ENCODE assay signal across 18 cellular contexts in genomic region chr10:91610919-91611318, GRCh38. TPM values are rescaled to one million over a fixed set of nuclear protein-coding genes. Genes with fewer than 3 reads are reported as not detected.
DNase-seq lines count a peak whose midpoint lies in the region; ATAC-seq, FAIRE-seq and TF ChIP-seq lines count a peak whose summit lies in the region.
"Had no signal": no experiment of that assay in that cellular context is flagged by ENCODE, and none has a peak within 500 bp of the region (broad histone marks: within the 10 kb centered on the region; RNA-seq: fewer than 3 reads in every experiment).

No MANE protein-coding gene starts in this region.

- H3K4me3 ChIP-seq in IMR-90 (ENCODE audit: insufficient read depth, low read depth, low read length) = no peak overlapping the region
- no peak overlapping the region for H3K4me3 ChIP-seq in K562
- H3K4me3 ChIP-seq in muscle layer of colon (ENCODE audit: low read depth in 1 of 2, low read length in 2 of 2) = no peak overlapping the region
- no peak overlapping the region for H3K4me3 ChIP-seq in thoracic aorta
- H3K4me3 ChIP-seq: prostate gland had no signal

- H3K27me3 Mint-ChIP-seq in T-cell = peaks cover 2 to 14% of the 10 kb centered on the region in 2 donors

- no peaks in the 10 kb centered on the region for H3K4me1 Mint-ChIP-seq in T-cell
- H3K4me1 Mint-ChIP-seq: activated B cell treated with CpG ODN at 0.5 μM for 24 hours, neural crest cell had no signal

- H3K36me3 ChIP-seq in IMR-90 (ENCODE audit: control insufficient read depth, insufficient read depth, low read length) = no peaks in the 10 kb centered on the region
- H3K36me3 ChIP-seq in K562 (ENCODE audit: control insufficient read depth, insufficient read depth, low read length) = no peaks in the 10 kb centered on the region
- H3K36me3 ChIP-seq in muscle layer of colon (ENCODE audit: insufficient read depth, low read length) = no peaks in the 10 kb centered on the region
- no peaks in the 10 kb centered on the region for H3K36me3 ChIP-seq in thoracic aorta
- H3K36me3 ChIP-seq: prostate gland had no signal

- peaks cover 0 to 5% (median under 1%) of the 10 kb centered on the region in 3 donors for H3K9me3 Mint-ChIP-seq in T-cell

- H2AFZ ChIP-seq in IMR-90 (replicated peaks; ENCODE audit: low read length, poor library complexity) (peak overlapping the region; percentile 59), K562 (ENCODE audit: low read depth, low read length) (peak overlapping the region; percentile 88; the same call in 1 of the 2 replicates)

- FAIRE-seq in K562 (lab: Jason Lieb, UNC) = no peak

- H3K18ac ChIP-seq in IMR-90 (ENCODE audit: low read depth, low read length) = peak overlapping the region; percentile 98

- WGBS in IMR-90 (ENCODE audit: extremely low coverage in 2 of 2, insufficient read length in 1 of 2), 2 experiments = 60% methylated on average over 1 of the region's 1 CpG; no CpG with 5 or more reads in 1 of the 2 experiments
- no CpG with 5 or more reads among the region's 1 CpG for WGBS in K562 (ENCODE audit: insufficient coverage, low coverage, missing lambda C conversion rate)

- intact Hi-C loops in IMR-90 (cut with micrococcal nuclease) = no loop called here
- intact Hi-C loops in K562 (cut with micrococcal nuclease) = no loop called here

- no peak for TF ChIP-seq EP300 in K562 (IDR thresholded peaks at IDR 0.05; ENCODE audit: low read length)

- H4K5ac ChIP-seq in IMR-90 (ENCODE audit: low read depth, low read length) = peak overlapping the region; percentile 97

- H4K20me1 ChIP-seq in IMR-90 (ENCODE audit: insufficient read depth, low read length) = peaks cover 4% of the 10 kb centered on the region; the same call in 1 of the 2 replicates
- no peaks in the 10 kb centered on the region for H4K20me1 ChIP-seq in K562 (replicated peaks; ENCODE audit: control insufficient read depth, insufficient read depth, low read length)

- no peaks in the 10 kb centered on the region for H3K27me3 ChIP-seq in IMR-90 (ENCODE audit: control insufficient read depth, insufficient read depth, low read length)
- no peaks in the 10 kb centered on the region for H3K27me3 ChIP-seq in K562 (ENCODE audit: control insufficient read depth in 2 of 2, insufficient read depth in 2 of 2, low read length in 2 of 2)
- H3K27me3 ChIP-seq in muscle layer of colon (ENCODE audit: control insufficient read depth in 1 of 2, insufficient read depth in 2 of 2, low read length in 2 of 2) = no peaks in the 10 kb centered on the region
- H3K27me3 ChIP-seq in thoracic aorta (replicated peaks; ENCODE audit: insufficient read depth) = no peaks in the 10 kb centered on the region

- no peak overlapping the region for H3K27ac Mint-ChIP-seq in T-cell
- H3K27ac Mint-ChIP-seq: activated B cell treated with CpG ODN at 0.5 μM for 24 hours; T-helper 2 cell treated with Interferon-gamma antibody and Interleukin-4, amounts not matched to agents 5 μg/mL and 100 μg/mL, for 36 hours had no signal

- no peaks in the 10 kb centered on the region for H3K36me3 Mint-ChIP-seq in T-cell

- no peak for ATAC-seq in IMR-90 (ENCODE audit: low read depth)
- ATAC-seq in K562 = no peak
- ATAC-seq in thoracic aorta (ENCODE audit: insufficient number of reproducible peaks, low FRiP score, low read depth) = no peak
- ATAC-seq in GM18511 (IDR thresholded peaks at IDR 0.05; ENCODE audit: unreplicated experiment) = no peak
- ATAC-seq in T-cell (replicated peaks in 1 of 4) = no peak

- H3K27ac ChIP-seq in IMR-90 (ENCODE audit: insufficient read depth, low read length) = peak overlapping the region; percentile 95
- peak overlapping the region; percentile 42; the same call in 2 of the 3 replicates for H3K27ac ChIP-seq in K562 (ENCODE audit: extremely low read depth, low read depth, low read length)
- peak overlapping the region; percentile 48 for H3K27ac ChIP-seq in muscle layer of colon (ENCODE audit: low read depth, low read length)
- H3K27ac ChIP-seq in thoracic aorta = peak overlapping the region; percentile 49 to 74
- H3K27ac ChIP-seq: KMS-11 had no signal

- peak overlapping the region; percentile 86 to 92 for H4K8ac ChIP-seq in IMR-90 (ENCODE audit: low read depth in 2 of 2, low read length in 2 of 2)

- no peaks in the 10 kb centered on the region for H3K9me3 ChIP-seq in IMR-90 (ENCODE audit: control insufficient read depth, insufficient read depth, low read length)
- H3K9me3 ChIP-seq in K562 (replicated peaks; ENCODE audit: control insufficient read depth, insufficient read depth, low read depth, low read length) = peaks cover 7% of the 10 kb centered on the region
- H3K9me3 ChIP-seq in muscle layer of colon (ENCODE audit: low read length) = no peaks in the 10 kb centered on the region
- H3K9me3 ChIP-seq in thoracic aorta = no peaks in the 10 kb centered on the region
- H3K9me3 ChIP-seq: prostate gland had no signal

- H3K4me2 ChIP-seq in IMR-90 (ENCODE audit: low read depth, low read length) (no peak overlapping the region), K562 (ENCODE audit: insufficient read depth, low read length) (no peak overlapping the region)
- H3K4me2 ChIP-seq: KMS-11 had no signal

- peak overlapping the region; percentile 99 for H2BK120ac ChIP-seq in IMR-90 (ENCODE audit: low read depth, low read length)

- H2BK15ac ChIP-seq in IMR-90 (ENCODE audit: low read depth, low read length) = peak overlapping the region; percentile 100

- peak overlapping the region; percentile 95 for H2BK20ac ChIP-seq in IMR-90 (ENCODE audit: low read depth, low read length)

- peak overlapping the region; percentile 99 for H3K4ac ChIP-seq in IMR-90 (ENCODE audit: low read depth, low read length)

- in situ Hi-C loops in IMR-90 (cut with MboI; ENCODE audit: low sequenced_read_pairs) (no loop called here), K562 (cut with MboI) (no loop called here)

- dilution Hi-C loops in IMR-90 (cut with HindIII; ENCODE audit: low sequenced_read_pairs, unreplicated experiment) = no loop called here

- POLR2A ChIA-PET in IMR-90 (lab: Charles Lee; ENCODE audit: unreplicated experiment) = no interaction called here
- POLR2A ChIA-PET in K562 (lab: Yijun Ruan, JAX) = interaction anchor here (0.6 to 0.7 kb wide), 2 partner anchors 13 to 339 kb away, joined by 3 read pairs; no protein-coding TSS in a partner anchor
- POLR2A ChIA-PET in T-cell (lab: Charles Lee) = no interaction called here

- peak overlapping the region; percentile 95 for H3K14ac ChIP-seq in IMR-90 (replicated peaks; ENCODE audit: low read depth, low read length)

- no peak overlapping the region for H3K4me3 Mint-ChIP-seq in T-cell
- H3K4me3 Mint-ChIP-seq: activated B cell treated with CpG ODN at 0.5 μM for 24 hours; neural crest cell; T-helper 2 cell treated with Interferon-gamma antibody and Interleukin-4, amounts not matched to agents 5 μg/mL and 100 μg/mL, for 36 hours had no signal

- peaks cover 0 to 10% of the 10 kb centered on the region in 2 experiments; a peak in 2 of 4 replicates for H3K79me1 ChIP-seq in IMR-90 (ENCODE audit: low read depth in 1 of 2, low read length in 2 of 2)

- no peak for TF ChIP-seq CTCF in IMR-90 (conservative IDR thresholded peaks at IDR 0.05; ENCODE audit: low read depth, low read length)
- TF ChIP-seq CTCF in K562 (IDR thresholded peaks at IDR 0.05 in 2 of 3, conservative IDR thresholded peaks at IDR 0.05 in 1 of 3; ENCODE audit: insufficient read depth in 2 of 3, low read depth in 1 of 3, low read length in 3 of 3) = no peak
- TF ChIP-seq CTCF in thoracic aorta (IDR thresholded peaks at IDR 0.05) = no peak

- no peak for DNase-seq in IMR-90
- no peak for DNase-seq in K562 (ENCODE audit: extremely low read depth in 1 of 4, low spot score in 3 of 4)
- DNase-seq in thoracic aorta (ENCODE audit: low spot score) = no peak
- no peak for DNase-seq in T-cell
- no peak for DNase-seq in NCI-H2171 (lab: John Stamatoyannopoulos, UW)
- DNase-seq: activated B cell treated with CpG ODN at 0.5 μM for 24 hours; activated CD4-positive, alpha-beta T cell treated with anti-CD3 and anti-CD28 coated beads, Interleukin-2, amount 50 U/mL, for 48 hours; erythroblast; MV-4-11; NCI-H1930; stimulated activated CD4-positive, alpha-beta T cell treated with anti-CD3 and anti-CD28 coated beads, Interleukin-4, amount 100 ng/mL, for 4 hours had no signal

- peak overlapping the region; percentile 98 for H2BK5ac ChIP-seq in IMR-90 (ENCODE audit: low read depth, low read length, poor library complexity, severe bottlenecking)

- H3K79me2 ChIP-seq in K562 (ENCODE audit: control insufficient read depth, insufficient read depth, low read length) = no peaks in the 10 kb centered on the region

- peak overlapping the region; percentile 98 for H2AK5ac ChIP-seq in IMR-90 (ENCODE audit: low read depth, low read length)

- TF ChIP-seq POLR2A in IMR-90 (IDR thresholded peaks at IDR 0.05; ENCODE audit: low read depth, low read length) (no peak), K562 (conservative IDR thresholded peaks at IDR 0.05) (no peak)

- H3K9me1 ChIP-seq in IMR-90 (ENCODE audit: insufficient read depth, low read length) (peaks cover 27% of the 10 kb centered on the region), K562 (ENCODE audit: control insufficient read depth, insufficient read depth, low read length) (no peaks in the 10 kb centered on the region)

- peak overlapping the region; percentile 89 for H2AK9ac ChIP-seq in IMR-90 (replicated peaks; ENCODE audit: low read depth, low read length, poor library complexity)

- H3K4me1 ChIP-seq in IMR-90 (ENCODE audit: control insufficient read depth, insufficient read depth, low read length) = peaks cover 28% of the 10 kb centered on the region
- peaks cover 13 to 55% of the 10 kb centered on the region in 2 experiments; a peak in 4 of 5 replicates for H3K4me1 ChIP-seq in K562 (replicated peaks in 1 of 2; ENCODE audit: control insufficient read depth in 2 of 2, insufficient read depth in 2 of 2, low read length in 2 of 2)
- H3K4me1 ChIP-seq in muscle layer of colon (ENCODE audit: insufficient read depth, low read length) = peaks cover 59% of the 10 kb centered on the region
- H3K4me1 ChIP-seq in thoracic aorta (ENCODE audit: control insufficient read depth in 1 of 2, low read depth in 2 of 2) = peaks cover 26 to 64% of the 10 kb centered on the region in 2 donors
- H3K4me1 ChIP-seq: prostate gland had no signal

- BruUV-seq in IMR-90 (replicated peaks; lab: Mats Ljungman, UMichigan) (no TSS peak), K562 (replicated peaks; lab: Mats Ljungman, UMichigan) (no TSS peak)

- H3K23ac ChIP-seq in IMR-90 (ENCODE audit: low read depth, low read length) = peak overlapping the region; percentile 74

- CTCF ChIA-PET in IMR-90 (lab: Yijun Ruan, JAX) = interaction anchor here (1.0 kb wide), 1 partner anchor 312 kb away, joined by 3 read pairs; no protein-coding TSS in a partner anchor
- CTCF ChIA-PET in K562 (lab: Yijun Ruan, JAX; ENCODE audit: low intra/inter-chr PET ratio) = no interaction called here
- CTCF ChIA-PET in T-cell (lab: Charles Lee) = interaction anchor here in 1 of 2 donors (0.6 kb wide), 1 partner anchor 33 kb away, joined by 4 read pairs; no protein-coding TSS in a partner anchor

- no peak for TF ChIP-seq RAD21 in IMR-90 (IDR thresholded peaks at IDR 0.05; ENCODE audit: low read length)
- TF ChIP-seq RAD21 in K562 (CRISPR knock-in tag; conservative IDR thresholded peaks at IDR 0.05 in 1 of 2, IDR thresholded peaks at IDR 0.05 in 1 of 2) = no peak

- peak overlapping the region; percentile 99 for H4K91ac ChIP-seq in IMR-90 (ENCODE audit: insufficient read depth, low read depth, low read length)

- H3K56ac ChIP-seq in IMR-90 (ENCODE audit: extremely low read depth, insufficient read depth, low read length) = 0 out of 2 replicates have a peak overlapping the region, but pooled peaks have one; percentile 44

- H3K9ac ChIP-seq in IMR-90 (ENCODE audit: low read depth, low read length) = no peak overlapping the region
- H3K9ac ChIP-seq in K562 (ENCODE audit: insufficient read depth in 1 of 2, low read depth in 2 of 2, low read length in 2 of 2) = peak overlapping the region in 1 of 2 experiments; percentile 27; a peak in 1 of 4 replicates
- no peak overlapping the region for H3K9ac ChIP-seq in muscle layer of colon (ENCODE audit: low read length)
- H3K9ac ChIP-seq: KMS-11 had no signal

RNA-seq across cellular contexts. Expression of gene PPP1R3C, which starts 22.0 kb away (rescaled TPM):
- total RNA-seq in IMR-90 (2012; rRNA removed) (61.7 and 62.9 TPM in 2 replicates), K562 (2014; rRNA removed) (0.08 TPM in 1 of 2 replicates, not detected in the other), K562 (2014; rRNA removed; fragmentation: Illumina TruSeq; extraction: Trizol) (0.10 and 0.11 TPM in 2 replicates), K562 (2015; rRNA removed; fragmentation: Illumina TruSeq; extraction: Trizol) (not detected in 2 replicates), K562 (2021) (0.24 TPM in 1 of 2 replicates, not detected in the other), thoracic aorta (100 to 1,000 TPM in 1 of 2 donors, 10 to 100 TPM in 1; 89.1 to 241 TPM), T-cell (under 1 TPM in 3 of 5 donors, not detected in 2; 0.13 to 0.26 (median 0.19) TPM)
- polyA plus RNA-seq in IMR-90 (2012; rRNA removed) (10.8 and 17.4 TPM in 2 replicates), K562 (2011; rRNA removed) (0.06 and 4.5 TPM in 2 replicates), K562 (2014; fragmentation: Illumina TruSeq; extraction: Trizol) (0.10 TPM in 2 replicates), K562 (2014; fragmentation: Nextera tagmentation; extraction: Ambion mirVana) (under 1 TPM; 0.13 to 0.14 TPM), K562 (2014; rRNA removed) (0.07 TPM in 1 of 2 replicates, not detected in the other)
- 4.8 and 6.4 TPM in 2 replicates for polyA plus RNA-seq in IMR-90 (2012; cell fraction: cytosol; rRNA removed)
- polyA plus RNA-seq in IMR-90 (2012; cell fraction: nucleus; rRNA removed; ENCODE audit: low replicate concordance) = 1.6 and 12.4 TPM in 2 replicates
- total RNA-seq in K562 (2011; cell fraction: chromatin; rRNA removed; ENCODE audit: low replicate concordance) = not detected in 2 replicates
- 0.26 TPM in 1 of 2 replicates, not detected in the other for total RNA-seq in K562 (2011; cell fraction: nucleolus; rRNA removed)
- total RNA-seq in K562 (2011; cell fraction: nucleoplasm; rRNA removed) = 0.15 TPM in 1 of 2 replicates, not detected in the other
- polyA plus RNA-seq in K562 (2011; cell fraction: cytosol; rRNA removed) = 3.0 TPM in 1 of 2 replicates, not detected in the other
- 0.14 and 4.2 TPM in 2 replicates for polyA plus RNA-seq in K562 (2011; cell fraction: nucleus; rRNA removed)
- polyA plus RNA-seq in K562 (2012) = 0.12 and 0.69 TPM in 2 replicates
- 7.1 TPM in 1 of 2 replicates, not detected in the other for polyA minus RNA-seq in K562 (2011; rRNA and poly(A)+ RNA removed)
- polyA minus RNA-seq in K562 (2011; cell fraction: cytosol; rRNA and poly(A)+ RNA removed) = 2.0 TPM in 1 of 2 replicates, not detected in the other
- 0.27 and 10.4 TPM in 2 replicates for polyA minus RNA-seq in K562 (2011; cell fraction: nucleus; rRNA and poly(A)+ RNA removed)
- total RNA-seq: activated B cell treated with CpG ODN at 0.5 μM for 24 hours, HT-29 had no signal

Comparison
In these comparisons a context has a peak if more than half of its experiments do, and no peak if none do; other contexts are left out.
1. H3K27ac ChIP-seq: peak in every context shown above with its lines; median percentile 95 in IMR-90; 62 in thoracic aorta; 48 in muscle layer of colon; 42 in K562.
2. RNA of gene PPP1R3C, which starts 22.0 kb away (total RNA-seq): 89.1 to 241 TPM in thoracic aorta and 61.7 to 62.9 TPM in IMR-90; 0.13 to 0.26 TPM in T-cell and 0.08 to 0.26 TPM in K562; every median in the first group is over 10 times any median in the second.